14 cellular contexts compared by ENCODE assay signal in the genomic region with DNA sequence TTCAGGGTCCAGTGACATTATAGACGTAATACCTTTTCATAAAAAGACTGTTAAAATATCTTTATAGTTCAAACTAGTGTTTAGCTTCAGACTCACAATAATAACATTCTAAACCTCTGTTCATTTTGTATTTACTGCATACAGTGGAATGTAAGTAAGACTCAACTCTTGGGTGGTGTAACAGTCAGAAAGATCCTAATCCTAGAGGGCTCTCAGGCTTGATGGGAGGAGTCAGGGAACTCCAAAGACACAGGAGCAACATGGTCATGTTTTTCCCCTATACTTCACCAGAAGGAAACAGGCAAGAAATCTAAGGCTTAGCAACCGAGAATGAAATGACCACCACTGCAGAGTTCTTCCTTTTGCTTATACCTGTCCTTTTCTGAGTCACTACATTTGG.
DNase-seq lines count a peak whose midpoint lies in the region; ATAC-seq lines count a peak whose summit lies in the region.
"Had no signal": no experiment of that assay in that cellular context is flagged by ENCODE, and none has a peak within 500 bp of the region (broad histone marks: within the 10 kb centered on the region; RNA-seq: fewer than 3 reads in every experiment).

No MANE protein-coding gene starts in this region.

- H3K4me1 ChIP-seq in iPS-20b (ENCODE audit: insufficient read depth, low read length), result peaks cover 69% of the 10 kb centered on the region

- H3K9me3 ChIP-seq in iPS-20b (ENCODE audit: insufficient read depth, low read depth, low read length), result no peaks in the 10 kb centered on the region

- no peaks in the 10 kb centered on the region for H3K27me3 ChIP-seq in iPS-20b (ENCODE audit: insufficient read depth, low read length)

- H3K36me3 ChIP-seq in iPS-20b (ENCODE audit: insufficient read depth, low read depth, low read length), result peaks cover 33% of the 10 kb centered on the region

- DNase-seq in OCI-M1 (lab: John Stamatoyannopoulos, UW) (peak; percentile 53), dedifferentiated amniotic fluid mesenchymal stem cell (ENCODE audit: extremely low spot score) (peak; percentile 94), Right ventricle myocardium inferior (ENCODE audit: missing footprints) (no peak), hypothalamus (lab: John Stamatoyannopoulos, UW) (no peak)
- DNase-seq: DND-41, NCI-H1436, NCI-H1930, NCI-H345, NCI-H526 had no signal

- ATAC-seq in Right ventricle myocardium inferior, result no peak
- no peak for ATAC-seq in HG03097 (IDR thresholded peaks at IDR 0.05; ENCODE audit: low FRiP score, unreplicated experiment)
- no peak for ATAC-seq in GM21825 (IDR thresholded peaks at IDR 0.05; ENCODE audit: unreplicated experiment)
- ATAC-seq: HepG2, Panc1 had no signal

- peak overlapping the region; percentile 39; the same call in 1 of the 2 replicates for H3K9ac ChIP-seq in iPS-20b (ENCODE audit: low read depth, low read length)

- no peak overlapping the region for H3K4me3 ChIP-seq in iPS-20b (ENCODE audit: low read length)

- intact Hi-C loops in Right ventricle myocardium inferior (cut with DNase I), result no loop called here

- H3K27ac ChIP-seq in iPS-20b (ENCODE audit: low read length), result no peak overlapping the region

Comparison
In these comparisons a context has a peak if more than half of its experiments do, and no peak if none do; other contexts are left out.
1. DNase-seq: peak in OCI-M1 (single experiment) and dedifferentiated amniotic fluid mesenchymal stem cell (single experiment); none in Right ventricle myocardium inferior (single experiment) and hypothalamus (0 of 51).